In the genomic region with DNA sequence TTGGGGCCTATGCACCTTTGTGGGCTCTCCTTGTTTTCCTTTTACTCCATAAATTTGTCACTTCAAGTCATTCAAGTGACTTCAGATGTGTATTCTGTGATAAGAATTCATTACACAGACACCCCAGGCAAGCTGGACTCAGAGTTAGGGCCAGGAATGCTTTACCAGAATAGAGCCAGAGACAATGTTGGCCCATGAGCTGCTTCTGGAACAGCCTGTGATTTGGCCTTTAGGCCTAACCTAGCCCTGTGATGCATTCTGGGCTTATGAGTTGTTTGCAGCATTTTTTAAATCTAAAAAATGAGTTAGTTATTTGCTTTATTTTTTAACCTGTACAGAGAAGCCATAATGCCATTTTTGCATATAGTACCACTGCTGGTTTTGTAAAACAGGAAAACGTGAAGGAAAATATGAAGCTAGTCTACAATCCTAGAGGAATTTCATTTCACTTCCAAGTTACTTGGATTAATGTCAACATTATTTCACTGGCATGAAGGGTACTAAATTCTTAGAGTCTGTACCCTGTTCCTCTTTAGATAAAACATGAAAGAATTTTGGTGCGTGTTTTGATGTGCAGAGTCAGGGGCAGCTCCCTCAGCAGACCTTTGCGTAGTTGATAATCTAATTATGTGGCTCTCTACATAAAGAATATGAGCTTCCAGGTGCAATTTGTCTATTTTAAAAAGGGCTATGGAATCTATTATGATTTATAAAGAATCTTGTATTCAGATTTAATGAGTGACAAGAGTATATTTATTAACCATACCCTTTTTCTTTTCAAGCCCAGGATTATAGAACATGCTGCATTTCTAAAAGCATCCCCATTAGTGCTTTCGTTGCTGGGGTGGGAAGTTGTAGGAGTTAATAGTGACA, we compare ENCODE assay signal across 19 cellular contexts.
DNase-seq lines count a peak whose midpoint lies in the region; ATAC-seq and TF ChIP-seq lines count a peak whose summit lies in the region.
"Had no signal": no experiment of that assay in that cellular context is flagged by ENCODE, and none has a peak within 500 bp of the region (broad histone marks: within the 10 kb centered on the region; RNA-seq: fewer than 3 reads in every experiment).

No MANE protein-coding gene starts in this region.

- DNase-seq in right cardiac atrium (peak in 2 of 3 donors; percentile 44 to 61), psoas muscle (no peak), vagina (ENCODE audit: extremely low spot score in 2 of 2) (no peak), colonic mucosa (no peak), retina (no peak)
- DNase-seq: activated CD4-positive, alpha-beta T cell treated with anti-CD3 and anti-CD28 coated beads, Interleukin-2, amount 50 U/mL, for 4 hours; brain microvascular endothelial cell; IMR-90; left lung; naive thymus-derived CD8-positive, alpha-beta T cell; NCI-H187 treated with DMSO at 0.1 percent for 48 hours; NCI-H446 treated with DMSO at 0.1 percent for 48 hours; stimulated activated naive CD8-positive, alpha-beta T cell treated with anti-CD3 and anti-CD28 coated beads, Interleukin-15, amount 100 ng/mL, for 72 hours; T-cell had no signal

- peaks cover 82% of the 10 kb centered on the region for H3K4me1 Mint-ChIP-seq in dendritic cell treated with granulocyte-macrophage colony-stimulating factor and Interleukin-4, amounts not matched to agents 40 ng/mL and 50 ng/mL, for 4 days (ENCODE audit: low read depth)
- H3K4me1 Mint-ChIP-seq: B cell had no signal

- H3K36me3 ChIP-seq in psoas muscle (ENCODE audit: insufficient read depth in 1 of 2, low read depth in 1 of 2) (no peaks in the 10 kb centered on the region), vagina (no peaks in the 10 kb centered on the region), colonic mucosa (no peaks in the 10 kb centered on the region)
- H3K36me3 ChIP-seq: brain microvascular endothelial cell, left lung had no signal

- H3K27ac ChIP-seq in right cardiac atrium (ENCODE audit: low read length) = peak overlapping the region; percentile 90
- H3K27ac ChIP-seq in psoas muscle = peak overlapping the region; percentile 43
- peak overlapping the region; percentile 18 for H3K27ac ChIP-seq in vagina
- H3K27ac ChIP-seq in colonic mucosa = no peak overlapping the region
- H3K27ac ChIP-seq: brain microvascular endothelial cell had no signal

- H3K4me3 ChIP-seq in right cardiac atrium (ENCODE audit: low read length) (no peak overlapping the region), psoas muscle (no peak overlapping the region), vagina (no peak overlapping the region), colonic mucosa (no peak overlapping the region)
- H3K4me3 ChIP-seq: GM12878, left lung had no signal

- H3K4me1 ChIP-seq in right cardiac atrium (ENCODE audit: control insufficient read depth, insufficient read depth, low read length) (peaks cover 17% of the 10 kb centered on the region), psoas muscle (peaks cover 67% of the 10 kb centered on the region), vagina (peaks cover 67% of the 10 kb centered on the region), colonic mucosa (no peaks in the 10 kb centered on the region)

- intact Hi-C loops in dendritic cell treated with granulocyte-macrophage colony-stimulating factor and Interleukin-4, amounts not matched to agents 40 ng/mL and 50 ng/mL, for 4 days (cut with micrococcal nuclease) = no loop called here
- intact Hi-C loops in right cardiac atrium (cut with DNase I) = no loop called here
- intact Hi-C loops in psoas muscle (cut with DNase I) = no loop called here
- intact Hi-C loops in vagina (cut with DNase I) = no loop called here
- intact Hi-C loops in colonic mucosa (cut with DNase I) = no loop called here

- no peaks in the 10 kb centered on the region for H3K9me3 Mint-ChIP-seq in dendritic cell treated with granulocyte-macrophage colony-stimulating factor and Interleukin-4, amounts not matched to agents 40 ng/mL and 50 ng/mL, for 4 days
- H3K9me3 Mint-ChIP-seq: activated naive CD4-positive, alpha-beta T cell treated with anti-CD3 and anti-CD28 coated beads, Interleukin-2, amount 50 U/mL, for 24 hours; naive thymus-derived CD8-positive, alpha-beta T cell; stimulated activated naive CD8-positive, alpha-beta T cell treated with anti-CD3 and anti-CD28 coated beads, Interleukin-15, amount 100 ng/mL, for 72 hours; T-cell had no signal

- no peak overlapping the region for H3K4me3 Mint-ChIP-seq in dendritic cell treated with granulocyte-macrophage colony-stimulating factor and Interleukin-4, amounts not matched to agents 40 ng/mL and 50 ng/mL, for 4 days
- H3K4me3 Mint-ChIP-seq: activated naive CD4-positive, alpha-beta T cell treated with anti-CD3 and anti-CD28 coated beads, Interleukin-2, amount 50 U/mL, for 24 hours; B cell; stimulated activated naive CD8-positive, alpha-beta T cell treated with anti-CD3 and anti-CD28 coated beads, Interleukin-15, amount 100 ng/mL, for 72 hours; T-cell had no signal

- H3K27me3 ChIP-seq in right cardiac atrium (ENCODE audit: control insufficient read depth, insufficient read depth) (no peaks in the 10 kb centered on the region), psoas muscle (ENCODE audit: insufficient read depth in 3 of 3, low read length in 2 of 3) (no peaks in the 10 kb centered on the region), vagina (no peaks in the 10 kb centered on the region), colonic mucosa (no peaks in the 10 kb centered on the region)
- H3K27me3 ChIP-seq: brain microvascular endothelial cell, left lung had no signal

- peak overlapping the region; percentile 81 for H3K27ac Mint-ChIP-seq in dendritic cell treated with granulocyte-macrophage colony-stimulating factor and Interleukin-4, amounts not matched to agents 40 ng/mL and 50 ng/mL, for 4 days
- H3K27ac Mint-ChIP-seq: activated naive CD4-positive, alpha-beta T cell treated with anti-CD3 and anti-CD28 coated beads, Interleukin-2, amount 50 U/mL, for 24 hours; B cell; T-cell had no signal

- TF ChIP-seq CTCF in psoas muscle (IDR thresholded peaks at IDR 0.05) = no peak
- no peak for TF ChIP-seq CTCF in vagina (IDR thresholded peaks at IDR 0.05)
- no peak for TF ChIP-seq CTCF in colonic mucosa (IDR thresholded peaks at IDR 0.05)

- H3K36me3 Mint-ChIP-seq in dendritic cell treated with granulocyte-macrophage colony-stimulating factor and Interleukin-4, amounts not matched to agents 40 ng/mL and 50 ng/mL, for 4 days (ENCODE audit: low read depth) = peaks cover 55% of the 10 kb centered on the region
- H3K36me3 Mint-ChIP-seq: activated naive CD4-positive, alpha-beta T cell treated with anti-CD3 and anti-CD28 coated beads, Interleukin-2, amount 50 U/mL, for 24 hours; naive thymus-derived CD8-positive, alpha-beta T cell; T-cell had no signal

- no peaks in the 10 kb centered on the region for H3K9me3 ChIP-seq in right cardiac atrium (ENCODE audit: control insufficient read depth, low read length)
- no peaks in the 10 kb centered on the region for H3K9me3 ChIP-seq in psoas muscle
- H3K9me3 ChIP-seq in vagina = no peaks in the 10 kb centered on the region
- no peaks in the 10 kb centered on the region for H3K9me3 ChIP-seq in colonic mucosa
- H3K9me3 ChIP-seq: left lung had no signal

- peak; percentile 79 to 87 for ATAC-seq in right cardiac atrium
- peak in 3 of 4 donors; percentile 61 to 80 (median 76) for ATAC-seq in psoas muscle
- ATAC-seq in esophagus mucosa = no peak
- ATAC-seq: GM12878; naive thymus-derived CD8-positive, alpha-beta T cell; stimulated activated naive CD8-positive, alpha-beta T cell treated with anti-CD3 and anti-CD28 coated beads, Interleukin-15, amount 100 ng/mL, for 72 hours; T-cell had no signal

- no peak for TF ChIP-seq POLR2A in vagina (IDR thresholded peaks at IDR 0.05)

- no peaks in the 10 kb centered on the region for H3K27me3 Mint-ChIP-seq in dendritic cell treated with granulocyte-macrophage colony-stimulating factor and Interleukin-4, amounts not matched to agents 40 ng/mL and 50 ng/mL, for 4 days
- H3K27me3 Mint-ChIP-seq: activated naive CD4-positive, alpha-beta T cell treated with anti-CD3 and anti-CD28 coated beads, Interleukin-2, amount 50 U/mL, for 24 hours; B cell; naive thymus-derived CD8-positive, alpha-beta T cell; stimulated activated naive CD8-positive, alpha-beta T cell treated with anti-CD3 and anti-CD28 coated beads, Interleukin-15, amount 100 ng/mL, for 72 hours; T-cell had no signal

- H3K9ac ChIP-seq in colonic mucosa (ENCODE audit: low read depth in 2 of 2, low read length in 2 of 2) = peak overlapping the region in 1 of 2 donors; percentile 4

- WGBS in right cardiac atrium = 51% methylated on average over 4 of the region's 4 CpGs
- 46 to 62% (median 51%) methylated on average over 4 of the region's 4 CpGs for WGBS in psoas muscle, 3 donors

Comparison
In these comparisons a context has a peak if more than half of its experiments do, and no peak if none do; other contexts are left out.
1. DNase-seq: peak in right cardiac atrium (2 of 3); none in psoas muscle (0 of 2), vagina (0 of 2), colonic mucosa (single experiment) and retina (single experiment).